Comparison of ENCODE assay signal across 1 cellular context in the genomic region with DNA sequence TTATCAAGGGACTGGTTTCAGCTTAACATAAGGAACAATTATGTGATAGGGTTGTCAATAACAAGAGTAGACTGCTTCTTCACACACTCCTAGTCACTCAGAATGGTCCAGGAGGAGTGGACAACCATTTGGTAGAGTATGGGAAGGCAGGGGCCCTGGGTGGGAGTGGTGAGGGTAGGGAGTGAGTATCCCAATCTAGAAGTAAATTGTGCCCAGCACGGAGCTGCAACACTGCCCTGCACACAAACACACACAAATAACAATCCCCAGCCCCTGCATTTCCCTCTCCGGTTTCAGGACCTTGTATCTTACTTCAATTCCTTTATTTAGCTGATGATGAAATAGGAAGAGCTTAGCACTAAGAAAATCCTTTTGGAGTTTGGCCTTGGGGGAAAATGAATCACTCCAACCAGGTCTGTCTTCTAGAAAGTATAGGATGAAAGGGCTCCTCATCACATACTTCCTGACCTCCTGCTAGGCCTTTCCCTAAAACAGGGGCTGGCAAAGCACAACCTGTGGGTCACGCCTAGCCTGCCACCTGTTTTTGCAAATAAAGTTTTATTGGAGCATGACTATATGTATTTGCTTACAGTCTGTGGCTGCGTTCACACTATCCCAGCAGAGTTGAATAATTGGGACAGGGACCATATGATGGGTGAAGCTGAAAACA.
TF ChIP-seq lines count a peak whose summit lies in the region.

No MANE protein-coding gene starts in this region.

TF ChIP-seq in SK-N-SH treated with all-trans-retinoic acid at 6 μM for 48 hours, 23 proteins besides CTCF, POLR2A, EP300 and RAD21 (continued from another document):
- no peak for TF ChIP-seq PATZ1 (CRISPR knock-in tag; IDR thresholded peaks at IDR 0.05; ENCODE audit: borderline replicate concordance)
- no peak for TF ChIP-seq ZNF565 (CRISPR knock-in tag; conservative IDR thresholded peaks at IDR 0.05; ENCODE audit: low read depth)
- TF ChIP-seq ESRRG (CRISPR knock-in tag; IDR thresholded peaks at IDR 0.05): no peak
- TF ChIP-seq OSR1 (CRISPR knock-in tag; IDR thresholded peaks at IDR 0.05): no peak
- TF ChIP-seq ZC3H10 (CRISPR knock-in tag; IDR thresholded peaks at IDR 0.05): no peak
- TF ChIP-seq CREB5 (CRISPR knock-in tag; IDR thresholded peaks at IDR 0.05; ENCODE audit: low read depth): no peak
- no peak for TF ChIP-seq ZFP3 (CRISPR knock-in tag; IDR thresholded peaks at IDR 0.05)
- no peak for TF ChIP-seq CSRNP3 (CRISPR knock-in tag; IDR thresholded peaks at IDR 0.05)
